Comparison of ENCODE assay signal across 28 cellular contexts in genomic region chr10:131750171-131750895, GRCh38.
"Had no signal": no experiment of that assay in that cellular context is flagged by ENCODE, and none has a peak within 500 bp of the region (broad histone marks: within the 10 kb centered on the region; RNA-seq: fewer than 3 reads in every experiment).

No MANE protein-coding gene starts in this region.

- H3K4me1 Mint-ChIP-seq: activated naive CD4-positive, alpha-beta T cell treated with anti-CD3 and anti-CD28 coated beads, Interleukin-2, amount 50 U/mL, for 24 hours; activated naive CD8-positive, alpha-beta T cell treated with anti-CD3 and anti-CD28 coated beads, Interleukin-2, amount 50 U/mL, for 24 hours had no signal

- H3K27ac Mint-ChIP-seq: activated CD4-positive, alpha-beta memory T cell treated with anti-CD3 and anti-CD28 coated beads for 36 hours; activated naive CD4-positive, alpha-beta T cell treated with anti-CD3 and anti-CD28 coated beads, Interleukin-2, amount 50 U/mL, for 24 hours; activated naive CD8-positive, alpha-beta T cell treated with anti-CD3 and anti-CD28 coated beads, Interleukin-2, amount 50 U/mL, for 24 hours; activated T-helper 1 cell treated with anti-CD3 and anti-CD28 coated beads, Interleukin-12 subunit alpha, Interleukin-12 subunit beta, Interleukin-2, Interleukin-4 antibody, amounts not matched to agents 30 ng/mL and 10 ng/mL and 1 ng/mL, durations not matched to agents 14 hours and 24 hours and 36 hours; dendritic cell treated with granulocyte-macrophage colony-stimulating factor and Interleukin-4, amounts not matched to agents 40 ng/mL and 50 ng/mL, for 4 days; naive thymus-derived CD4-positive, alpha-beta T cell; progenitor cell of endocrine pancreas; stimulated activated effector memory CD8-positive, alpha-beta T cell treated with anti-CD3 and anti-CD28 coated beads, Interleukin-12 subunit alpha, Interleukin-12 subunit beta, amount 100 ng/mL, for 72 hours; T-helper 17 cell had no signal

- H3K4me3 ChIP-seq: breast epithelium, esophagus muscularis mucosa, stomach, suprapubic skin, tibial artery had no signal

- H3K27me3 ChIP-seq: foreskin keratinocyte had no signal

- H3K9me3 ChIP-seq: breast epithelium, esophagus muscularis mucosa, stomach, suprapubic skin, tibial artery had no signal

- H3K4me3 Mint-ChIP-seq: activated CD4-positive, alpha-beta memory T cell treated with anti-CD3 and anti-CD28 coated beads for 36 hours; activated naive CD4-positive, alpha-beta T cell treated with anti-CD3 and anti-CD28 coated beads, Interleukin-2, amount 50 U/mL, for 24 hours; activated naive CD8-positive, alpha-beta T cell treated with anti-CD3 and anti-CD28 coated beads, Interleukin-2, amount 50 U/mL, for 24 hours; activated T-helper 1 cell treated with anti-CD3 and anti-CD28 coated beads, Interleukin-12 subunit alpha, Interleukin-12 subunit beta, Interleukin-2, Interleukin-4 antibody, amounts not matched to agents 30 ng/mL and 10 ng/mL and 1 ng/mL, durations not matched to agents 14 hours and 24 hours and 36 hours; dendritic cell treated with granulocyte-macrophage colony-stimulating factor and Interleukin-4, amounts not matched to agents 40 ng/mL and 50 ng/mL, for 4 days; naive thymus-derived CD4-positive, alpha-beta T cell; stimulated activated effector memory CD8-positive, alpha-beta T cell treated with anti-CD3 and anti-CD28 coated beads, Interleukin-12 subunit alpha, Interleukin-12 subunit beta, amount 100 ng/mL, for 72 hours; T-helper 17 cell had no signal

- DNase-seq: activated CD4-positive, alpha-beta memory T cell treated with anti-CD3 and anti-CD28 coated beads for 36 hours; activated CD4-positive, alpha-beta T cell treated with anti-CD3 and anti-CD28 coated beads for 48 hours; activated CD8-positive, alpha-beta memory T cell treated with anti-CD3 and anti-CD28 coated beads, Interleukin-2, amount 50 U/mL, for 4 hours; activated gamma-delta T cell treated with Interleukin-2 at 50 U/mL for 16 hours; activated naive CD8-positive, alpha-beta T cell treated with anti-CD3 and anti-CD28 coated beads, Interleukin-2, amount 50 U/mL, for 24 hours; activated T-cell treated with anti-CD3 and anti-CD28 coated beads, Interleukin-2, amount 50 U/mL, for 1 hour; amygdala; central memory CD4-positive, alpha-beta T cell; foreskin keratinocyte; left cardiac atrium; midbrain; naive thymus-derived CD4-positive, alpha-beta T cell; small intestine; stimulated activated CD4-positive, alpha-beta T cell treated with anti-CD3 and anti-CD28 coated beads, Interleukin-4, amount 100 ng/mL, for 24 hours; stomach; T-helper 17 cell; T1000; tibial artery; WERI-Rb-1 had no signal

- H3K36me3 Mint-ChIP-seq: activated CD4-positive, alpha-beta memory T cell treated with anti-CD3 and anti-CD28 coated beads for 36 hours; activated naive CD4-positive, alpha-beta T cell treated with anti-CD3 and anti-CD28 coated beads, Interleukin-2, amount 50 U/mL, for 24 hours; naive thymus-derived CD4-positive, alpha-beta T cell; stimulated activated effector memory CD8-positive, alpha-beta T cell treated with anti-CD3 and anti-CD28 coated beads, Interleukin-12 subunit alpha, Interleukin-12 subunit beta, amount 100 ng/mL, for 72 hours had no signal

- H3K27ac ChIP-seq: breast epithelium, esophagus muscularis mucosa, foreskin keratinocyte, stomach, suprapubic skin, tibial artery, WERI-Rb-1 had no signal

- H3K36me3 ChIP-seq: breast epithelium, esophagus muscularis mucosa, stomach, suprapubic skin, tibial artery, WERI-Rb-1 had no signal

- H3K4me1 ChIP-seq: breast epithelium, esophagus muscularis mucosa, foreskin keratinocyte, stomach, suprapubic skin, tibial artery had no signal

- H3K27me3 Mint-ChIP-seq: activated naive CD8-positive, alpha-beta T cell treated with anti-CD3 and anti-CD28 coated beads, Interleukin-2, amount 50 U/mL, for 24 hours had no signal

- H3K9me3 Mint-ChIP-seq: activated CD4-positive, alpha-beta memory T cell treated with anti-CD3 and anti-CD28 coated beads for 36 hours; activated naive CD4-positive, alpha-beta T cell treated with anti-CD3 and anti-CD28 coated beads, Interleukin-2, amount 50 U/mL, for 24 hours; activated naive CD8-positive, alpha-beta T cell treated with anti-CD3 and anti-CD28 coated beads, Interleukin-2, amount 50 U/mL, for 24 hours; activated T-helper 1 cell treated with anti-CD3 and anti-CD28 coated beads, Interleukin-12 subunit alpha, Interleukin-12 subunit beta, Interleukin-2, Interleukin-4 antibody, amounts not matched to agents 30 ng/mL and 10 ng/mL and 1 ng/mL, durations not matched to agents 14 hours and 24 hours and 36 hours; dendritic cell treated with granulocyte-macrophage colony-stimulating factor and Interleukin-4, amounts not matched to agents 40 ng/mL and 50 ng/mL, for 4 days; neural crest cell; stimulated activated effector memory CD8-positive, alpha-beta T cell treated with anti-CD3 and anti-CD28 coated beads, Interleukin-12 subunit alpha, Interleukin-12 subunit beta, amount 100 ng/mL, for 72 hours had no signal
